In genomic region chr2:191206613-191207471, GRCh38 we compare ENCODE assay signal across 1 cellular context.
TF ChIP-seq lines count a peak whose summit lies in the region.

No MANE protein-coding gene starts in this region.

TF ChIP-seq in K562, 482 proteins besides CTCF, POLR2A, EP300 and RAD21 (continued from another document):
- no peak for TF ChIP-seq HNRNPLL (IDR thresholded peaks at IDR 0.05; ENCODE audit: low read depth, low read length, poor library complexity, severe bottlenecking)
- no peak for TF ChIP-seq KAT8 (IDR thresholded peaks at IDR 0.05; ENCODE audit: low read depth)
- TF ChIP-seq ZNF445 (CRISPR knock-in tag; IDR thresholded peaks at IDR 0.05; ENCODE audit: low read depth) = no peak
- no peak for TF ChIP-seq NR2C2 (CRISPR knock-in tag; IDR thresholded peaks at IDR 0.05)
- TF ChIP-seq NR2C2 (tag; IDR thresholded peaks at IDR 0.05) = peak; percentile 53; the same call in 1 of the 2 replicates
- TF ChIP-seq ZNF324 (CRISPR knock-in tag; IDR thresholded peaks at IDR 0.05) = no peak
- TF ChIP-seq, protein P1, sequence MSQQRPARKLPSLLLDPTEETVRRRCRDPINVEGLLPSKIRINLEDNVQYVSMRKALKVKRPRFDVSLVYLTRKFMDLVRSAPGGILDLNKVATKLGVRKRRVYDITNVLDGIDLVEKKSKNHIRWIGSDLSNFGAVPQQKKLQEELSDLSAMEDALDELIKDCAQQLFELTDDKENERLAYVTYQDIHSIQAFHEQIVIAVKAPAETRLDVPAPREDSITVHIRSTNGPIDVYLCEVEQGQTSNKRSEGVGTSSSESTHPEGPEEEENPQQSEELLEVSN (IDR thresholded peaks at IDR 0.05; ENCODE audit: borderline replicate concordance in 1 of 2, extremely low read depth in 1 of 2, insufficient read depth in 1 of 2, insufficient read length in 1 of 2, low read depth in 1 of 2, low read length in 1 of 2, poor library complexity in 1 of 2, severe bottlenecking in 1 of 2) = no peak
- TF ChIP-seq ZNF639 (CRISPR knock-in tag; conservative IDR thresholded peaks at IDR 0.05 in 1 of 2, IDR thresholded peaks at IDR 0.05 in 1 of 2) = no peak
